23 cellular contexts compared by ENCODE assay signal in genomic region chr19:14545716-14546082, GRCh38. TPM values are rescaled to one million over a fixed set of nuclear protein-coding genes. Genes with fewer than 3 reads are reported as not detected.
DNase-seq lines count a peak whose midpoint lies in the region; TF ChIP-seq lines count a peak whose summit lies in the region.
"Had no signal": no experiment of that assay in that cellular context is flagged by ENCODE, and none has a peak within 500 bp of the region (broad histone marks: within the 10 kb centered on the region; RNA-seq: fewer than 3 reads in every experiment).

No MANE protein-coding gene starts in this region.

- H4K91ac ChIP-seq in neuronal stem cell (ENCODE audit: low read depth, low read length, poor library complexity) = no peak overlapping the region

- H3K27ac Mint-ChIP-seq in activated T-cell treated with anti-CD3 and anti-CD28 coated beads, Interleukin-2, amount 50 U/mL, for 24 hours = no peak overlapping the region
- H3K27ac Mint-ChIP-seq: activated naive CD8-positive, alpha-beta T cell treated with anti-CD3 and anti-CD28 coated beads, Interleukin-2, amount 10 ng/mL, durations not matched to agents 7 days and 5 days; immature natural killer cell; memory B cell; natural killer cell had no signal

- no peak overlapping the region for H2BK12ac ChIP-seq in neuronal stem cell (ENCODE audit: low read length)

- peaks cover 12% of the 10 kb centered on the region for H3K79me1 ChIP-seq in neuronal stem cell (ENCODE audit: low read depth, low read length)

- no peak overlapping the region for H3K9ac ChIP-seq in neuronal stem cell (ENCODE audit: low read depth, low read length, poor library complexity)
- H3K9ac ChIP-seq: KMS-11 had no signal

- H3K9me3 Mint-ChIP-seq in activated T-cell treated with anti-CD3 and anti-CD28 coated beads, Interleukin-2, amount 50 U/mL, for 24 hours = no peaks in the 10 kb centered on the region
- H3K9me3 Mint-ChIP-seq: activated CD8-positive, alpha-beta T cell treated with anti-CD3 and anti-CD28 coated beads for 36 hours; activated naive CD8-positive, alpha-beta T cell treated with anti-CD3 and anti-CD28 coated beads, Interleukin-2, amount 10 ng/mL, durations not matched to agents 7 days and 5 days; activated T-cell treated with anti-CD3 and anti-CD28 coated beads, Interleukin-2, amount 50 U/mL, for 4 hours; immature natural killer cell; memory B cell; natural killer cell had no signal

- H3K4me2 ChIP-seq in neuronal stem cell (ENCODE audit: insufficient read depth, low read length, poor library complexity, severe bottlenecking) = no peak overlapping the region
- H3K4me2 ChIP-seq: KMS-11 had no signal

- no peak overlapping the region for H3K18ac ChIP-seq in neuronal stem cell (ENCODE audit: low read length)

- H3K4ac ChIP-seq in neuronal stem cell (ENCODE audit: low read length) = no peak overlapping the region

- peaks cover 46% of the 10 kb centered on the region for H3K36me3 Mint-ChIP-seq in activated T-cell treated with anti-CD3 and anti-CD28 coated beads, Interleukin-2, amount 50 U/mL, for 24 hours (ENCODE audit: low read depth)
- H3K36me3 Mint-ChIP-seq: natural killer cell had no signal

- H3K4me3 ChIP-seq in breast epithelium = no peak overlapping the region
- H3K4me3 ChIP-seq in neuronal stem cell (ENCODE audit: low read length in 2 of 2) = no peak overlapping the region
- H3K4me3 ChIP-seq in spleen = no peak overlapping the region
- H3K4me3 ChIP-seq: heart left ventricle had no signal

- H3K27ac ChIP-seq in breast epithelium (peak overlapping the region; percentile 67 to 74), neuronal stem cell (replicated peaks; ENCODE audit: low read length) (no peak overlapping the region), substantia nigra (ENCODE audit: low read depth, low read length, poor library complexity, severe bottlenecking) (peak overlapping the region; percentile 97), spleen (no peak overlapping the region)
- H3K27ac ChIP-seq: KMS-11 had no signal

- no peaks in the 10 kb centered on the region for H3K27me3 Mint-ChIP-seq in activated T-cell treated with anti-CD3 and anti-CD28 coated beads, Interleukin-2, amount 50 U/mL, for 24 hours
- H3K27me3 Mint-ChIP-seq: activated CD8-positive, alpha-beta T cell treated with anti-CD3 and anti-CD28 coated beads for 36 hours; activated naive CD8-positive, alpha-beta T cell treated with anti-CD3 and anti-CD28 coated beads, Interleukin-2, amount 10 ng/mL, durations not matched to agents 7 days and 5 days; memory B cell had no signal

- H2BK5ac ChIP-seq in neuronal stem cell (ENCODE audit: low read length) = peak overlapping the region; percentile 41

- no peak overlapping the region for H4K8ac ChIP-seq in neuronal stem cell (ENCODE audit: low read depth, low read length)

- TF ChIP-seq POLR2A in breast epithelium (IDR thresholded peaks at IDR 0.05) = no peak
- no peak for TF ChIP-seq POLR2A in spleen (IDR thresholded peaks at IDR 0.05)

- H3K4me1 ChIP-seq in breast epithelium = peaks cover 5 to 13% of the 10 kb centered on the region in 2 donors
- H3K4me1 ChIP-seq in neuronal stem cell (ENCODE audit: control insufficient read depth in 2 of 2, insufficient read depth in 1 of 2, low read depth in 1 of 2, low read length in 2 of 2) = peaks cover 0 to 3% of the 10 kb centered on the region in 2 donors
- H3K4me1 ChIP-seq in spleen = peaks cover 0 to 38% (median 7%) of the 10 kb centered on the region in 6 donors

- H3K4me1 Mint-ChIP-seq in activated T-cell treated with anti-CD3 and anti-CD28 coated beads, Interleukin-2, amount 50 U/mL, for 24 hours (ENCODE audit: low read depth) = peaks cover 33% of the 10 kb centered on the region

- H2BK15ac ChIP-seq in neuronal stem cell (ENCODE audit: low read length) = no peak overlapping the region

- H3K27me3 ChIP-seq in breast epithelium (no peaks in the 10 kb centered on the region), neuronal stem cell (ENCODE audit: control insufficient read depth in 3 of 3, insufficient read depth in 3 of 3, low read depth in 1 of 3, low read length in 3 of 3) (no peaks in the 10 kb centered on the region), spleen (replicated peaks in 1 of 7) (no peaks in the 10 kb centered on the region)
- H3K27me3 ChIP-seq: heart left ventricle had no signal

- H3K9me3 ChIP-seq in breast epithelium (no peaks in the 10 kb centered on the region), neuronal stem cell (replicated peaks in 1 of 2; ENCODE audit: control insufficient read depth in 2 of 2, insufficient read depth in 1 of 2, low read depth in 1 of 2, low read length in 2 of 2) (no peaks in the 10 kb centered on the region), spleen (no peaks in the 10 kb centered on the region)
- H3K9me3 ChIP-seq: heart left ventricle had no signal

- peak; percentile 64 for DNase-seq in NCI-H2171 treated with DMSO at 0.1 percent for 48 hours (lab: John Stamatoyannopoulos, UW)
- DNase-seq in breast epithelium (ENCODE audit: low spot score in 2 of 2) = no peak
- DNase-seq in neuronal stem cell (ENCODE audit: low spot score) = no peak
- DNase-seq in substantia nigra (lab: John Stamatoyannopoulos, UW) = peak in 3 of 49 donors; percentile 57 to 86 (median 58)
- DNase-seq in spleen = no peak
- no peak for DNase-seq in activated T-cell treated with anti-CD3 and anti-CD28 coated beads, Interleukin-2, amount 50 U/mL, for 24 hours
- no peak for DNase-seq in DMS79 treated with DMSO at 0.1 percent for 48 hours (lab: John Stamatoyannopoulos, UW)
- DNase-seq: activated CD8-positive, alpha-beta T cell treated with anti-CD3 and anti-CD28 coated beads for 36 hours; activated naive CD8-positive, alpha-beta T cell treated with anti-CD3 and anti-CD28 coated beads, Interleukin-2, amount 10 ng/mL, durations not matched to agents 7 days and 5 days; activated T-cell treated with anti-CD3 and anti-CD28 coated beads, Interleukin-2, amount 50 U/mL, for 4 hours; AML-193; effector CD8-positive, alpha-beta T cell; immature natural killer cell; natural killer cell; NCI-H1930; NCI-H524 treated with DMSO at 0.1 percent for 48 hours; SIG-M5; stimulated activated naive CD8-positive, alpha-beta T cell treated with anti-CD3 and anti-CD28 coated beads, Interleukin-15, Interleukin-2, amounts not matched to agents 100 U/mL and 50 U/mL, for 24 hours; T-helper 2 cell had no signal

- no CpG with 5 or more reads among the region's 9 CpGs for WGBS in neuronal stem cell (ENCODE audit: extremely low coverage in 2 of 2, insufficient read length in 2 of 2, insufficient replicate concordance in 1 of 2), 2 donors
- WGBS in spleen, 5 donors = 89 to 93% (median 90%) methylated on average over 6 to 9 of the region's 9 CpGs

- H3K23ac ChIP-seq in neuronal stem cell (ENCODE audit: low read depth, low read length, poor library complexity) = peak overlapping the region; percentile 45

- no peak overlapping the region for H3K4me3 Mint-ChIP-seq in activated T-cell treated with anti-CD3 and anti-CD28 coated beads, Interleukin-2, amount 50 U/mL, for 24 hours
- H3K4me3 Mint-ChIP-seq: activated CD8-positive, alpha-beta T cell treated with anti-CD3 and anti-CD28 coated beads for 36 hours; activated naive CD8-positive, alpha-beta T cell treated with anti-CD3 and anti-CD28 coated beads, Interleukin-2, amount 10 ng/mL, durations not matched to agents 7 days and 5 days; activated T-cell treated with anti-CD3 and anti-CD28 coated beads, Interleukin-2, amount 50 U/mL, for 4 hours; immature natural killer cell; memory B cell; natural killer cell had no signal

- H3K36me3 ChIP-seq in breast epithelium = no peaks in the 10 kb centered on the region
- peaks cover 11 to 39% of the 10 kb centered on the region in 2 donors for H3K36me3 ChIP-seq in neuronal stem cell (replicated peaks in 1 of 2; ENCODE audit: control insufficient read depth in 2 of 2, insufficient read depth in 2 of 2, low read length in 2 of 2)
- peaks cover 0 to 59% (median 4%) of the 10 kb centered on the region in 6 donors for H3K36me3 ChIP-seq in spleen

- no peak overlapping the region for H2BK120ac ChIP-seq in neuronal stem cell (ENCODE audit: low read depth, low read length)

- TF ChIP-seq CTCF in breast epithelium (IDR thresholded peaks at IDR 0.05) (no peak), spleen (IDR thresholded peaks at IDR 0.05 in 8 of 11, conservative IDR thresholded peaks at IDR 0.05 in 3 of 11) (no peak)

- no peak overlapping the region for H2AFZ ChIP-seq in neuronal stem cell (ENCODE audit: low read length)

- H3K14ac ChIP-seq in neuronal stem cell (ENCODE audit: low read length) = peak overlapping the region; percentile 75

- intact Hi-C loops in breast epithelium (cut with DNase I; ENCODE audit: low total_unique reads) (no loop called here), spleen (cut with DNase I; ENCODE audit: low total_unique reads) (no loop called here)

- H2AK5ac ChIP-seq in neuronal stem cell (ENCODE audit: low read depth, low read length) = peak overlapping the region; percentile 33

RNA-seq across cellular contexts. Expression of gene TECR, which starts 16.3 kb away (rescaled TPM):
- total RNA-seq in breast epithelium = 10 to 100 TPM; 36.1 to 66.9 (median 43.4) TPM
- 225 TPM for polyA plus RNA-seq in neuronal stem cell (2013, experiment 1 of 2)
- 213 TPM for polyA plus RNA-seq in neuronal stem cell (2013, experiment 2 of 2)
- 10 to 100 TPM; 51.6 to 92.2 (median 60.9) TPM for total RNA-seq in spleen
- polyA plus RNA-seq in spleen = 10 to 100 TPM; 75.8 to 89.0 (median 76.6) TPM

RNA-seq across cellular contexts. Expression of gene NDUFB7, which starts 26.2 kb away (rescaled TPM):
- total RNA-seq in breast epithelium = 100 to 1,000 TPM; 283 to 388 (median 299) TPM
- 181 TPM for polyA plus RNA-seq in neuronal stem cell (2013, experiment 1 of 2)
- 175 TPM for polyA plus RNA-seq in neuronal stem cell (2013, experiment 2 of 2)
- 100 to 1,000 TPM in 3 of 7 donors, 10 to 100 TPM in 4; 77.2 to 185 (median 92.3) TPM for total RNA-seq in spleen
- 100 to 1,000 TPM; 283 to 374 (median 336) TPM for polyA plus RNA-seq in spleen

RNA-seq across cellular contexts. Expression of gene DNAJB1, which starts 27.5 kb away (rescaled TPM):
- total RNA-seq in breast epithelium (100 to 1,000 TPM in 2 of 3 donors, 10 to 100 TPM in 1; 59.0 to 166 (median 102) TPM), spleen (100 to 1,000 TPM in 1 of 7 donors, 10 to 100 TPM in 6; 33.9 to 157 (median 43.0) TPM)
- polyA plus RNA-seq in neuronal stem cell (2013, experiment 1 of 2) = 49.6 TPM
- 49.2 TPM for polyA plus RNA-seq in neuronal stem cell (2013, experiment 2 of 2)
- 10 to 100 TPM; 12.6 to 29.4 (median 19.7) TPM for polyA plus RNA-seq in spleen

RNA-seq across cellular contexts. Expression of gene CLEC17A, which starts 37.2 kb away (rescaled TPM):
- total RNA-seq in breast epithelium (not detected), spleen (10 to 100 TPM; 17.9 to 40.1 (median 23.6) TPM)
- polyA plus RNA-seq in neuronal stem cell (2013, experiment 1 of 2) = not detected
- not detected for polyA plus RNA-seq in neuronal stem cell (2013, experiment 2 of 2)
- 10 to 100 TPM; 20.1 to 47.6 (median 23.3) TPM for polyA plus RNA-seq in spleen
- total RNA-seq: G401 had no signal
- polyA plus RNA-seq: heart left ventricle had no signal

RNA-seq across cellular contexts. Expression of gene GIPC1, which starts 49.8 kb away (rescaled TPM):
- total RNA-seq in breast epithelium (10 to 100 TPM; 48.8 to 79.0 (median 72.0) TPM), spleen (10 to 100 TPM; 17.1 to 40.4 (median 21.7) TPM)
- 47.5 TPM for polyA plus RNA-seq in neuronal stem cell (2013, experiment 1 of 2)
- polyA plus RNA-seq in neuronal stem cell (2013, experiment 2 of 2) = 45.1 TPM
- polyA plus RNA-seq in spleen = 10 to 100 TPM; 30.0 to 58.1 (median 31.3) TPM

Comparison
In these comparisons a context has a peak if more than half of its experiments do, and no peak if none do; other contexts are left out.
1. H3K27ac ChIP-seq: peak in breast epithelium (2 of 2) and substantia nigra (single experiment); none in neuronal stem cell (single experiment) and spleen (0 of 8).